17 cellular contexts compared by ENCODE assay signal in genomic region chr2:42268528-42269151, GRCh38.
"Had no signal": no experiment of that assay in that cellular context is flagged by ENCODE, and none has a peak within 500 bp of the region (broad histone marks: within the 10 kb centered on the region; RNA-seq: fewer than 3 reads in every experiment).

No MANE protein-coding gene starts in this region.

- H3K4me3 Mint-ChIP-seq: activated CD8-positive, alpha-beta T cell treated with anti-CD3 and anti-CD28 coated beads for 36 hours had no signal

- H3K36me3 ChIP-seq: brain microvascular endothelial cell, gastrocnemius medialis, ovary had no signal

- H3K9me3 ChIP-seq: gastrocnemius medialis, heart right ventricle, left ventricle myocardium inferior, ovary, testis, upper lobe of right lung had no signal

- DNase-seq: activated CD8-positive, alpha-beta memory T cell treated with anti-CD3 and anti-CD28 coated beads, Interleukin-2, amount 50 U/mL, for 48 hours; activated CD8-positive, alpha-beta T cell treated with anti-CD3 and anti-CD28 coated beads for 36 hours; amygdala; brain microvascular endothelial cell; dorsolateral prefrontal cortex; gastrocnemius medialis; heart right ventricle; left ventricle myocardium inferior; ovary; stimulated activated CD4-positive, alpha-beta T cell treated with anti-CD3 and anti-CD28 coated beads, Interleukin-2, amount 100 ng/mL, for 48 hours; stimulated activated naive CD4-positive, alpha-beta T cell treated with Interleukin-2 at 50 U/mL for 16 hours; T1000; testis; upper lobe of right lung had no signal

- FAIRE-seq: keratinocyte had no signal

- H3K4me1 ChIP-seq: left ventricle myocardium inferior, testis had no signal

- H3K4me3 ChIP-seq: dorsolateral prefrontal cortex, gastrocnemius medialis, heart right ventricle, left ventricle myocardium inferior, ovary, testis, upper lobe of right lung had no signal

- H3K27me3 Mint-ChIP-seq: activated CD8-positive, alpha-beta T cell treated with anti-CD3 and anti-CD28 coated beads for 36 hours had no signal

- H3K9me3 Mint-ChIP-seq: activated CD8-positive, alpha-beta T cell treated with anti-CD3 and anti-CD28 coated beads for 36 hours; activated naive CD4-positive, alpha-beta T cell treated with anti-CD3 and anti-CD28 coated beads, Interleukin-2, amount 50 U/mL, for 72 hours had no signal

- H3K27me3 ChIP-seq: brain microvascular endothelial cell, dorsolateral prefrontal cortex, gastrocnemius medialis, heart right ventricle, ovary, testis, upper lobe of right lung had no signal

- H3K27ac Mint-ChIP-seq: activated CD8-positive, alpha-beta T cell treated with anti-CD3 and anti-CD28 coated beads for 36 hours had no signal

- H3K27ac ChIP-seq: brain microvascular endothelial cell, dorsolateral prefrontal cortex, gastrocnemius medialis, heart right ventricle, left ventricle myocardium inferior, ovary, testis, upper lobe of right lung, VCaP had no signal
